ENCODE assay signal across 22 cellular contexts in the genomic region with DNA sequence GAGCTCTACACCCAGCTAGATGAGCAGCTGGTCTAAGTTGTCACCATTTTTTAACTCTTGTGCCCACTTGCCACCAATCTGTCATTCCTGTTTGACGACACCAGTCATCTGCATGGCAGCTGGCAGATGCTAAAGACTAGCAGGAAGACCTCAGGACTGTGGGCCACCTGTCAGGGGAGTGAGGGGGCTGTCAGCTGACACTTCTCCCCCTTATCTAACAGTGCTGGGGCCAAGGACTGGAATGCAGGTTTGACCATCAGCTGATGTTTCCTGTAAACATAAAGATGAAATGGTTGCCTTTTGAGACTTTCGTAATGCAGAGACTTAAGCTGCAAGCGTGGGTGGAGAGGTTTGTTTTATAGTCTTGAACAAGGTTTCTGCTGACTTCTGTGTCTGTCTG.
A peak's percentile ranks its signal among the peaks of the same experiment; 100 is the strongest.
DNase-seq lines count a peak whose midpoint lies in the region; ATAC-seq and TF ChIP-seq lines count a peak whose summit lies in the region.
"Had no signal": no experiment of that assay in that cellular context is flagged by ENCODE, and none has a peak within 500 bp of the region (broad histone marks: within the 10 kb centered on the region; RNA-seq: fewer than 3 reads in every experiment).

No MANE protein-coding gene starts in this region.

- peaks cover 22% of the 10 kb centered on the region for H3K9me3 Mint-ChIP-seq in glutamatergic neuron (ENCODE audit: unreplicated experiment)
- peaks cover 8% of the 10 kb centered on the region for H3K9me3 Mint-ChIP-seq in stimulated activated memory B cell treated with anti-CD40 and anti-IgM and Interleukin-4, amounts not matched to agents 10 μg/mL and 1 μg/mL and 100 μg/mL, for 72 hours
- H3K9me3 Mint-ChIP-seq: CD8-positive, alpha-beta T cell; H9 had no signal

- H3K9me3 ChIP-seq in cardiac muscle cell (ENCODE audit: low read depth), result no peaks in the 10 kb centered on the region
- H3K9me3 ChIP-seq: esophagus squamous epithelium, transverse colon had no signal

- intact Hi-C loops in Right ventricle myocardium superior (cut with DNase I), result loop anchor here (10.0 kb wide), 1 partner anchor 145 kb away; no protein-coding TSS in a partner anchor

- H3K4me1 ChIP-seq in cardiac muscle cell (ENCODE audit: low read depth), result peaks cover 34% of the 10 kb centered on the region
- H3K4me1 ChIP-seq: esophagus squamous epithelium, left lung, transverse colon had no signal

- H3K27me3 ChIP-seq in cardiac muscle cell, result no peaks in the 10 kb centered on the region
- H3K27me3 ChIP-seq: esophagus squamous epithelium, left lung, transverse colon had no signal

- peaks cover 10% of the 10 kb centered on the region for H3K27me3 Mint-ChIP-seq in glutamatergic neuron (ENCODE audit: unreplicated experiment)
- H3K27me3 Mint-ChIP-seq in stimulated activated memory B cell treated with anti-CD40 and anti-IgM and Interleukin-4, amounts not matched to agents 10 μg/mL and 1 μg/mL and 100 μg/mL, for 72 hours, result no peaks in the 10 kb centered on the region
- H3K27me3 Mint-ChIP-seq: activated CD4-positive, alpha-beta T cell treated with anti-CD3 and anti-CD28 coated beads for 36 hours; activated naive CD8-positive, alpha-beta T cell treated with anti-CD3 and anti-CD28 coated beads for 36 hours; naive thymus-derived CD4-positive, alpha-beta T cell had no signal

- peaks cover 31% of the 10 kb centered on the region for H3K36me3 Mint-ChIP-seq in glutamatergic neuron (ENCODE audit: unreplicated experiment)
- peaks cover 16% of the 10 kb centered on the region for H3K36me3 Mint-ChIP-seq in stimulated activated memory B cell treated with anti-CD40 and anti-IgM and Interleukin-4, amounts not matched to agents 10 μg/mL and 1 μg/mL and 100 μg/mL, for 72 hours
- H3K36me3 Mint-ChIP-seq: activated naive CD8-positive, alpha-beta T cell treated with anti-CD3 and anti-CD28 coated beads for 36 hours; CD8-positive, alpha-beta T cell; naive thymus-derived CD4-positive, alpha-beta T cell had no signal

- H3K4me1 Mint-ChIP-seq in glutamatergic neuron (ENCODE audit: low read depth, unreplicated experiment), result peaks cover 20% of the 10 kb centered on the region
- peaks cover 32% of the 10 kb centered on the region for H3K4me1 Mint-ChIP-seq in stimulated activated memory B cell treated with anti-CD40 and anti-IgM and Interleukin-4, amounts not matched to agents 10 μg/mL and 1 μg/mL and 100 μg/mL, for 72 hours
- H3K4me1 Mint-ChIP-seq: activated CD4-positive, alpha-beta T cell treated with anti-CD3 and anti-CD28 coated beads for 36 hours; activated naive CD8-positive, alpha-beta T cell treated with anti-CD3 and anti-CD28 coated beads for 36 hours had no signal

- peak overlapping the region; percentile 87 for H3K27ac ChIP-seq in cardiac muscle cell
- H3K27ac ChIP-seq: esophagus squamous epithelium, left lung, transverse colon had no signal

- TF ChIP-seq CTCF in cardiac muscle cell (IDR thresholded peaks at IDR 0.05; ENCODE audit: low read depth, low read length) (no peak), glutamatergic neuron (IDR thresholded peaks at IDR 0.05; ENCODE audit: partially characterized antibody, unreplicated experiment) (no peak)

- H3K4me3 ChIP-seq in cardiac muscle cell, result no peak overlapping the region
- H3K4me3 ChIP-seq: esophagus squamous epithelium, left lung, transverse colon had no signal

- ATAC-seq in Right ventricle myocardium superior (ENCODE audit: poor library complexity), result no peak
- no peak for ATAC-seq in stimulated activated memory B cell treated with anti-CD40 and anti-IgM and Interleukin-4, amounts not matched to agents 10 μg/mL and 1 μg/mL and 100 μg/mL, for 72 hours
- no peak for ATAC-seq in GM19035 (IDR thresholded peaks at IDR 0.05; ENCODE audit: unreplicated experiment)
- ATAC-seq: activated CD4-positive, alpha-beta T cell treated with anti-CD3 and anti-CD28 coated beads for 36 hours; CD8-positive, alpha-beta T cell; left lung; naive thymus-derived CD4-positive, alpha-beta T cell had no signal

- CTCF ChIA-PET in HEK293T (lab: Yijun Ruan, JAX), result no interaction called here

- DNase-seq in cardiac muscle cell (ENCODE audit: low read depth in 1 of 2, low spot score in 1 of 2) (peak in 1 of 2 donors; percentile 23), Right ventricle myocardium superior (no peak), OCI-M1 (lab: John Stamatoyannopoulos, UW) (peak; percentile 19), glutamatergic neuron (no peak), SKM-1 treated with dmso at 0.1 percent for 144 hours (lab: John Stamatoyannopoulos, UW; ENCODE audit: unreplicated experiment) (no peak), HEK293T (ENCODE audit: extremely low spot score) (no peak)
- DNase-seq: 8988T; activated CD4-positive, alpha-beta T cell treated with anti-CD3 and anti-CD28 coated beads for 36 hours; activated effector memory CD4-positive, alpha-beta T cell treated with anti-CD3 and anti-CD28 coated beads, Interleukin-2, amount 50 U/mL, for 16 hours; activated naive CD8-positive, alpha-beta T cell treated with anti-CD3 and anti-CD28 coated beads for 36 hours; CD8-positive, alpha-beta T cell; central memory CD4-positive, alpha-beta T cell; dermis blood vessel endothelial cell; esophagus squamous epithelium; H9; left lung; naive thymus-derived CD4-positive, alpha-beta T cell; nucleus accumbens; stimulated activated CD4-positive, alpha-beta T cell treated with anti-CD3 and anti-CD28 coated beads, Interleukin-2, amount 100 ng/mL, for 24 hours; transverse colon had no signal

- H3K27ac Mint-ChIP-seq in glutamatergic neuron (ENCODE audit: unreplicated experiment), result peak overlapping the region; percentile 79
- H3K27ac Mint-ChIP-seq in stimulated activated memory B cell treated with anti-CD40 and anti-IgM and Interleukin-4, amounts not matched to agents 10 μg/mL and 1 μg/mL and 100 μg/mL, for 72 hours, result peak overlapping the region; percentile 38
- H3K27ac Mint-ChIP-seq: activated CD4-positive, alpha-beta T cell treated with anti-CD3 and anti-CD28 coated beads for 36 hours; activated naive CD8-positive, alpha-beta T cell treated with anti-CD3 and anti-CD28 coated beads for 36 hours; CD8-positive, alpha-beta T cell; H9; naive thymus-derived CD4-positive, alpha-beta T cell had no signal

- no peak overlapping the region for H3K4me3 Mint-ChIP-seq in glutamatergic neuron (ENCODE audit: unreplicated experiment)
- no peak overlapping the region for H3K4me3 Mint-ChIP-seq in stimulated activated memory B cell treated with anti-CD40 and anti-IgM and Interleukin-4, amounts not matched to agents 10 μg/mL and 1 μg/mL and 100 μg/mL, for 72 hours
- H3K4me3 Mint-ChIP-seq: activated CD4-positive, alpha-beta T cell treated with anti-CD3 and anti-CD28 coated beads for 36 hours; activated naive CD8-positive, alpha-beta T cell treated with anti-CD3 and anti-CD28 coated beads for 36 hours; CD8-positive, alpha-beta T cell; H9; naive thymus-derived CD4-positive, alpha-beta T cell had no signal

- H3K36me3 ChIP-seq in cardiac muscle cell, result no peaks in the 10 kb centered on the region
- H3K36me3 ChIP-seq: transverse colon had no signal

- POLR2A ChIA-PET in HEK293T (lab: Yijun Ruan, JAX), result no interaction called here

TF ChIP-seq in HEK293T, 16 proteins besides CTCF, POLR2A, EP300 and RAD21:
- TF ChIP-seq, protein P1, sequence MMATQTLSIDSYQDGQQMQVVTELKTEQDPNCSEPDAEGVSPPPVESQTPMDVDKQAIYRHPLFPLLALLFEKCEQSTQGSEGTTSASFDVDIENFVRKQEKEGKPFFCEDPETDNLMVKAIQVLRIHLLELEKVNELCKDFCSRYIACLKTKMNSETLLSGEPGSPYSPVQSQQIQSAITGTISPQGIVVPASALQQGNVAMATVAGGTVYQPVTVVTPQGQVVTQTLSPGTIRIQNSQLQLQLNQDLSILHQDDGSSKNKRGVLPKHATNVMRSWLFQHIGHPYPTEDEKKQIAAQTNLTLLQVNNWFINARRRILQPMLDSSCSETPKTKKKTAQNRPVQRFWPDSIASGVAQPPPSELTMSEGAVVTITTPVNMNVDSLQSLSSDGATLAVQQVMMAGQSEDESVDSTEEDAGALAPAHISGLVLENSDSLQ (IDR thresholded peaks at IDR 0.05), result no peak
- TF ChIP-seq SUZ12 (IDR thresholded peaks at IDR 0.05) (no peak), ZNF384 (IDR thresholded peaks at IDR 0.05) (no peak), SP1 (IDR thresholded peaks at IDR 0.05) (no peak), LEF1 (IDR thresholded peaks at IDR 0.05; ENCODE audit: borderline replicate concordance) (no peak), NFRKB (IDR thresholded peaks at IDR 0.05) (no peak), ARNT (IDR thresholded peaks at IDR 0.05) (no peak), FOXA1 (IDR thresholded peaks at IDR 0.05) (no peak), TARDBP (IDR thresholded peaks at IDR 0.05) (no peak)
